Comparison of ENCODE assay signal across 1 cellular context in the genomic region with DNA sequence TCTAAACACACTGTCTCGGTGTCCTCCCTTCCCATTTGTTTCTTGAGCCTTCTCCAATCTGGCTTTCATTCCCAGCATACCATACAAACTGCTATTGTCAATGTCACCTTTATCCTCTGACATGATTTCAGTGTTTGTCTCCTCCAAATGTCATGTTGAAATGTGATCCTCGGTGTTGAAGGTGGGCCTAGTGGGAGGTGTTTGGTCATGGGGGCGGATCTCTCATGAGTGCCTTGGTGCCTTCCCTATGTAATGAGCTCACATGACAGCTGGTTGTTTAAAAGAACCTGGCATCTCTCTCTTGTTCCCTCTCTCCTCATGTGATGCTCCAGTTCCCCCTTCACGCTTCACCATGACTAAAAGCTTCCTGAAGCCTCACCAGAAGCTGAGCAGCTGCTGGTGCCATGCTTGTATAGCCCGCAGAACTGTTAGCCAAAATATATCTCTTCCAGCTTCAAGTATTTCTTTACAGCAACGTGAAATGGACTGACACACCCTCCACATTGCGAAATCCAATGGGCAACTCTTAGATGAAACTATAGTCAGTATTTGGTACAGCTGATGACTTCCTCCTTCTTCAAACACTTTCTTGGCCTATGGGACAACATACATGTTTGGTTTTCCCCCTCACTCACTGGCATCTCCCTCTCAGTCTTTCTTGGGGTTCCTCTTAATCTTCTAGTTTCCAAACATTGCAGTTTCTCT.
TF ChIP-seq lines count a peak whose summit lies in the region.

No MANE protein-coding gene starts in this region.

TF ChIP-seq in WTC11, 78 proteins besides CTCF, POLR2A, EP300 and RAD21 (continued from another document):
- no peak for TF ChIP-seq EMX1 (CRISPR knock-in tag; IDR thresholded peaks at IDR 0.05)
- TF ChIP-seq, protein P1, sequence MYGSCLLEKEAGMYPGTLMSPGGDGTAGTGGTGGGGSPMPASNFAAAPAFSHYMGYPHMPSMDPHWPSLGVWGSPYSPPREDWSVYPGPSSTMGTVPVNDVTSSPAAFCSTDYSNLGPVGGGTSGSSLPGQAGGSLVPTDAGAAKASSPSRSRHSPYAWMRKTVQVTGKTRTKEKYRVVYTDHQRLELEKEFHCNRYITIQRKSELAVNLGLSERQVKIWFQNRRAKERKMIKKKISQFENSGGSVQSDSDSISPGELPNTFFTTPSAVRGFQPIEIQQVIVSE (CRISPR knock-in tag; IDR thresholded peaks at IDR 0.05; ENCODE audit: borderline replicate concordance) = no peak
- no peak for TF ChIP-seq CREM (CRISPR knock-in tag; IDR thresholded peaks at IDR 0.05)
- no peak for TF ChIP-seq MYBL2 (CRISPR knock-in tag; IDR thresholded peaks at IDR 0.05)
